ENCODE assay signal across 17 cellular contexts in the genomic region with DNA sequence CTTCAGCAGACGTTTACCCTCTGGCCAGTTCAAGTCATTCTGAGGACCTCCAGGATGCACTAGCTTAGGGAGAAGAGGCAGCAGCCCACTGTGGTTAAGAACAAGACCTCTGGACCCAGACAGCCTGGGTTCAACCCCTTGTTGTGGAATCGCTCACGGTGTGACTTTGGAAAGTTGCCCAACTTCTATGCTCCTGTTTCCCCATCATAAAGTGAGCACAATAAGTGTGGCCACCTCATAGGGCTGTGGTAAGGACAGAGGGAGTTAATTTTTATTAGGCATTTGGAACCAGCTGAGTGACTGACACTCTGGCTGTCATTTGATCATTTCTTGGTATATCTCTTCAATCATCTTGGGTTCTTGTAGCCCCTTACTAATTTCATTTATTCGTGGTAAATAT. TPM values are rescaled to one million over a fixed set of nuclear protein-coding genes. Genes with fewer than 3 reads are reported as not detected.
"Had no signal": no experiment of that assay in that cellular context is flagged by ENCODE, and none has a peak within 500 bp of the region (broad histone marks: within the 10 kb centered on the region; RNA-seq: fewer than 3 reads in every experiment).

No MANE protein-coding gene starts in this region.

RNA-seq across cellular contexts. Expression of gene NPY4R2, which starts 31.6 kb away (rescaled TPM):
- total RNA-seq: activated naive CD4-positive, alpha-beta T cell treated with anti-CD3 and anti-CD28 coated beads for 36 hours; activated naive CD4-positive, alpha-beta T cell treated with anti-CD3 and anti-CD28 coated beads, Interleukin-2, amount 50 U/mL, for 72 hours; activated naive CD8-positive, alpha-beta T cell treated with anti-CD3 and anti-CD28 coated beads for 36 hours; activated naive CD8-positive, alpha-beta T cell treated with anti-CD3 and anti-CD28 coated beads, Interleukin-2, amount 10 ng/mL, durations not matched to agents 7 days and 5 days; activated T-cell treated with anti-CD3 and anti-CD28 coated beads, Interleukin-2, amount 50 U/mL, for 4 hours; activated T-cell treated with anti-CD3 and anti-CD28 coated beads, Interleukin-2, amount 50 U/mL, for 72 hours; activated T-helper 1 cell treated with anti-CD3 and anti-CD28 coated beads, Interleukin-12 subunit alpha, Interleukin-12 subunit beta, Interleukin-2, Interleukin-4 antibody, amounts not matched to agents 30 ng/mL and 10 ng/mL and 1 ng/mL, durations not matched to agents 14 hours and 24 hours and 36 hours; activated T-helper 17 cell treated with anti-CD3 and anti-CD28 coated beads, Interleukin-2, amount 50 U/mL, for 72 hours; activated T-helper 2 cell treated with anti-CD3 and anti-CD28 coated beads, Interferon-gamma antibody, Interleukin-2, Interleukin-4, amounts not matched to agents 10 μg/mL and 5 μg/mL and 100 μg/mL, durations not matched to agents 14 hours and 24 hours and 36 hours; aorta; ascending aorta; astrocyte; body of pancreas; breast epithelium; bronchial epithelial cell; cardiac septum had no signal
- polyA plus RNA-seq: adrenal gland, aorta had no signal
